14 cellular contexts compared by ENCODE assay signal in genomic region chr11:61697764-61698163, GRCh38. TPM values are rescaled to one million over a fixed set of nuclear protein-coding genes. Genes with fewer than 3 reads are reported as not detected.
A peak's percentile ranks its signal among the peaks of the same experiment; 100 is the strongest.
DNase-seq lines count a peak whose midpoint lies in the region; ATAC-seq and TF ChIP-seq lines count a peak whose summit lies in the region.
"Had no signal": no experiment of that assay in that cellular context is flagged by ENCODE, and none has a peak within 500 bp of the region (broad histone marks: within the 10 kb centered on the region; RNA-seq: fewer than 3 reads in every experiment).

No MANE protein-coding gene starts in this region.

- H3F3A ChIP-seq in GM23248 (ENCODE audit: insufficient read depth): no peaks in the 10 kb centered on the region

- no peak for DNase-seq in CD4-positive, alpha-beta T cell
- DNase-seq in central memory CD8-positive, alpha-beta T cell (ENCODE audit: low spot score in 2 of 2): no peak
- DNase-seq in prostate gland (ENCODE audit: low spot score) (no peak), KG1 (lab: John Stamatoyannopoulos, UW) (no peak), GM23248 (no peak), NCI-H2029 treated with DMSO at 0.1 percent for 48 hours (lab: John Stamatoyannopoulos, UW) (no peak)
- DNase-seq: activated B cell treated with CpG ODN at 0.5 μM for 24 hours, COR-L47, NCI-H1417 treated with DMSO at 0.1 percent for 48 hours, NCI-H82 had no signal

- 76% methylated on average over 1 of the region's 1 CpG for WGBS in prostate gland
- 92 to 100% methylated on average over 1 of the region's 1 CpG for WGBS in GM23248 (ENCODE audit: low coverage in 1 of 2, low lambda C conversion rate in 2 of 2, missing lambda C conversion rate in 2 of 2), 2 experiments

- H3K27me3 ChIP-seq in CD4-positive, alpha-beta T cell (ENCODE audit: control insufficient read depth, insufficient read depth, low read length): no peaks in the 10 kb centered on the region
- H3K27me3 ChIP-seq in prostate gland (replicated peaks; ENCODE audit: insufficient read depth) (no peaks in the 10 kb centered on the region), GM23248 (replicated peaks; ENCODE audit: insufficient read depth) (no peaks in the 10 kb centered on the region)
- H3K27me3 ChIP-seq: SJSA1 had no signal

- in situ Hi-C loops in GM23248 (cut with MboI): no loop called here

- no peaks in the 10 kb centered on the region for H3K9me3 Mint-ChIP-seq in CD4-positive, alpha-beta T cell
- H3K9me3 Mint-ChIP-seq in central memory CD8-positive, alpha-beta T cell: no peaks in the 10 kb centered on the region
- H3K9me3 Mint-ChIP-seq: activated B cell treated with CpG ODN at 0.5 μM for 24 hours, HFFc6 had no signal

- H3K36me3 ChIP-seq in KOPT-K1 (ENCODE audit: insufficient read depth, low read length): no peaks in the 10 kb centered on the region
- no peaks in the 10 kb centered on the region for H3K36me3 ChIP-seq in prostate gland
- H3K36me3 ChIP-seq in GM23248 (ENCODE audit: low read depth): no peaks in the 10 kb centered on the region
- H3K36me3 ChIP-seq: SJSA1 had no signal

- peaks cover 22% of the 10 kb centered on the region for H3K4me1 Mint-ChIP-seq in CD4-positive, alpha-beta T cell (ENCODE audit: low read depth)
- peaks cover 25% of the 10 kb centered on the region for H3K4me1 Mint-ChIP-seq in central memory CD8-positive, alpha-beta T cell

- no peak overlapping the region for H2AFZ ChIP-seq in GM23248

- no peak for ATAC-seq in CD4-positive, alpha-beta T cell (ENCODE audit: poor library complexity)
- ATAC-seq in central memory CD8-positive, alpha-beta T cell (replicated peaks; ENCODE audit: extremely low read depth, poor library complexity, severe bottlenecking): no peak

- POLR2A ChIA-PET in CD4-positive, alpha-beta T cell (lab: Charles Lee): interaction anchor here (1.5 kb wide), 2 partner anchors 14 to 36 kb away, joined by 5 read pairs; no protein-coding TSS in a partner anchor

- intact Hi-C loops in CD4-positive, alpha-beta T cell (cut with DNase I, micrococcal nuclease): loop anchor here (1.0 to 2.0 kb wide), 2 partner anchors 35 to 36 kb away; no protein-coding TSS in a partner anchor
- intact Hi-C loops in prostate gland (cut with DNase I): loop anchor here (5.0 kb wide), 1 partner anchor 35 kb away; no protein-coding TSS in a partner anchor

- no peaks in the 10 kb centered on the region for H3K36me3 Mint-ChIP-seq in CD4-positive, alpha-beta T cell (ENCODE audit: low read depth)
- H3K36me3 Mint-ChIP-seq in central memory CD8-positive, alpha-beta T cell (ENCODE audit: insufficient read depth): peaks cover 4% of the 10 kb centered on the region

- no peaks in the 10 kb centered on the region for H3K79me2 ChIP-seq in GM23248 (ENCODE audit: insufficient read depth)

- no peaks in the 10 kb centered on the region for H4K20me1 ChIP-seq in GM23248 (ENCODE audit: insufficient read depth)

- no peak overlapping the region for H3K4me2 ChIP-seq in GM23248 (ENCODE audit: unreplicated experiment)

- H3K27me3 Mint-ChIP-seq in CD4-positive, alpha-beta T cell: no peaks in the 10 kb centered on the region
- H3K27me3 Mint-ChIP-seq in central memory CD8-positive, alpha-beta T cell: no peaks in the 10 kb centered on the region

- CTCF ChIA-PET in CD4-positive, alpha-beta T cell (lab: Charles Lee): interaction anchor here (1.0 kb wide), 1 partner anchor 36 kb away, joined by 4 read pairs; no protein-coding TSS in a partner anchor

- H3K4me3 Mint-ChIP-seq in CD4-positive, alpha-beta T cell: no peak overlapping the region
- no peak overlapping the region for H3K4me3 Mint-ChIP-seq in central memory CD8-positive, alpha-beta T cell
- H3K4me3 Mint-ChIP-seq: activated B cell treated with CpG ODN at 0.5 μM for 24 hours, HFFc6 had no signal

- TF ChIP-seq CTCF in CD4-positive, alpha-beta T cell (IDR thresholded peaks at IDR 0.05): no peak
- no peak for TF ChIP-seq CTCF in prostate gland (IDR thresholded peaks at IDR 0.05)

- H3K9me3 ChIP-seq in CD4-positive, alpha-beta T cell (ENCODE audit: control insufficient read depth, low read length): no peaks in the 10 kb centered on the region
- no peaks in the 10 kb centered on the region for H3K9me3 ChIP-seq in KOPT-K1 (ENCODE audit: insufficient read depth, low read length, poor library complexity, severe bottlenecking)
- no peaks in the 10 kb centered on the region for H3K9me3 ChIP-seq in prostate gland
- H3K9me3 ChIP-seq in GM23248 (ENCODE audit: low read depth): no peaks in the 10 kb centered on the region
- H3K9me3 ChIP-seq: SJSA1 had no signal

- no peaks in the 10 kb centered on the region for H3K9me2 ChIP-seq in GM23248 (ENCODE audit: insufficient read depth)

- H3K4me1 ChIP-seq in prostate gland (replicated peaks) (peaks cover 80% of the 10 kb centered on the region), GM23248 (ENCODE audit: insufficient read depth) (peaks cover 20% of the 10 kb centered on the region)
- H3K4me1 ChIP-seq: foreskin keratinocyte had no signal

- H3K9ac ChIP-seq in GM23248: no peak overlapping the region

- no peak overlapping the region for H3K27ac ChIP-seq in CD4-positive, alpha-beta T cell (ENCODE audit: low read depth, low read length)
- H3K27ac ChIP-seq in KOPT-K1 (ENCODE audit: low read depth, low read length, poor library complexity, severe bottlenecking): peak overlapping the region; percentile 94
- peak overlapping the region; percentile 98 for H3K27ac ChIP-seq in prostate gland
- H3K27ac ChIP-seq in GM23248: no peak overlapping the region
- H3K27ac ChIP-seq: foreskin keratinocyte, SJSA1 had no signal

- TF ChIP-seq POLR2A in prostate gland (IDR thresholded peaks at IDR 0.05): no peak

- H3K4me3 ChIP-seq in prostate gland (no peak overlapping the region), GM23248 (no peak overlapping the region)
- H3K4me3 ChIP-seq: SJSA1 had no signal

- H3K27ac Mint-ChIP-seq in CD4-positive, alpha-beta T cell: peak overlapping the region; percentile 82
- peak overlapping the region; percentile 61 for H3K27ac Mint-ChIP-seq in central memory CD8-positive, alpha-beta T cell (ENCODE audit: low read depth)
- H3K27ac Mint-ChIP-seq: activated B cell treated with CpG ODN at 0.5 μM for 24 hours, HFFc6 had no signal

RNA-seq across cellular contexts. Expression of gene DAGLA, which starts 17.6 kb away (rescaled TPM):
- total RNA-seq in CD4-positive, alpha-beta T cell: under 1 TPM; 0.52 to 0.73 TPM
- total RNA-seq in prostate gland: 10 to 100 TPM; 10.8 to 12.2 TPM
- 1.3 and 2.3 TPM in 2 replicates for total RNA-seq in GM23248 (2014; rRNA removed; shearing (Covaris generic))
- polyA plus RNA-seq in GM23248 (2016; fragmentation: Nextera tagmentation; extraction: Ambion mirVana): 1.3 and 1.4 TPM in 2 replicates
- total RNA-seq: activated B cell treated with CpG ODN at 0.5 μM for 24 hours had no signal

RNA-seq across cellular contexts. Expression of gene MYRF, which starts 54.7 kb away (rescaled TPM):
- under 1 TPM; 0.31 to 0.49 TPM for total RNA-seq in CD4-positive, alpha-beta T cell
- 1 to 10 TPM in 1 of 2 donors, under 1 TPM in 1; 0.77 to 3.4 TPM for total RNA-seq in prostate gland
- not detected in 2 replicates for total RNA-seq in GM23248 (2014; rRNA removed; shearing (Covaris generic))
- 0.05 and 0.16 TPM in 2 replicates for polyA plus RNA-seq in GM23248 (2016; fragmentation: Nextera tagmentation; extraction: Ambion mirVana)

Comparison
In these comparisons a context has a peak if more than half of its experiments do, and no peak if none do; other contexts are left out.
1. H3K27ac ChIP-seq: peak in KOPT-K1 (single experiment) and prostate gland (2 of 2); none in CD4-positive, alpha-beta T cell (single experiment) and GM23248 (single experiment).